9 cellular contexts compared by ENCODE assay signal in genomic region chr12:15527201-15527782, GRCh38.
DNase-seq lines count a peak whose midpoint lies in the region; ATAC-seq, FAIRE-seq and TF ChIP-seq lines count a peak whose summit lies in the region.
"Had no signal": no experiment of that assay in that cellular context is flagged by ENCODE, and none has a peak within 500 bp of the region (broad histone marks: within the 10 kb centered on the region; RNA-seq: fewer than 3 reads in every experiment).

No MANE protein-coding gene starts in this region.

- no peak overlapping the region for H3K27ac ChIP-seq in breast epithelium

- peaks cover 40% of the 10 kb centered on the region for H3K4me1 Mint-ChIP-seq in MCF 10A (ENCODE audit: insufficient read depth, unreplicated experiment)

- intact Hi-C loops in MCF 10A (cut with micrococcal nuclease) (loop anchor here (2.0 to 10.0 kb wide), 2 partner anchors 528 to 892 kb away; no protein-coding TSS in a partner anchor), breast epithelium (cut with DNase I; ENCODE audit: low total_unique reads) (no loop called here), left cardiac atrium (cut with DNase I) (no loop called here)

- peaks cover 9% of the 10 kb centered on the region for H3K36me3 Mint-ChIP-seq in MCF 10A (ENCODE audit: insufficient read depth, unreplicated experiment)

- peak in 1 of 2 donors; percentile 48 for ATAC-seq in left cardiac atrium
- no peak for ATAC-seq in HG03354 (IDR thresholded peaks at IDR 0.05; ENCODE audit: poor library complexity, severe bottlenecking, unreplicated experiment)

- H3K4me3 Mint-ChIP-seq in MCF 10A (ENCODE audit: unreplicated experiment) = no peak overlapping the region

- no peak overlapping the region for H3K4me3 ChIP-seq in breast epithelium

- H3K27me3 Mint-ChIP-seq in MCF 10A (ENCODE audit: insufficient read depth, unreplicated experiment) = no peaks in the 10 kb centered on the region

- peak overlapping the region; percentile 87 for H3K27ac Mint-ChIP-seq in MCF 10A (ENCODE audit: low read depth, unreplicated experiment)

- DNase-seq in MCF 10A (ENCODE audit: unreplicated experiment) (peak; percentile 74), breast epithelium (ENCODE audit: low spot score in 2 of 2) (no peak), SK-MEL-5 (ENCODE audit: low read depth, low spot score) (peak; percentile 78), left cardiac atrium (peak; percentile 19), urothelium cell line (ENCODE audit: low spot score) (peak; percentile 26), GM20000 (ENCODE audit: low spot score) (no peak)
- DNase-seq in stimulated activated CD4-positive, alpha-beta T cell treated with anti-CD3 and anti-CD28 coated beads, Interleukin-2, amount 100 ng/mL, for 48 hours = no peak
- DNase-seq: small intestine had no signal

- H3K9me3 ChIP-seq in breast epithelium = peaks cover 0 to 12% of the 10 kb centered on the region in 2 donors

- POLR2A ChIA-PET in MCF 10A (lab: Yijun Ruan, JAX) = interaction anchor here (0.6 to 1.5 kb wide), 6 partner anchors 8 to 331 kb away, joined by 3 to 6 read pairs (median 4); partner anchors contain the start of gene EPS8

- FAIRE-seq in urothelium cell line (lab: Jason Lieb, UNC) = peak; percentile 30

- no peaks in the 10 kb centered on the region for H3K36me3 ChIP-seq in breast epithelium

- CTCF ChIA-PET in MCF 10A (lab: Yijun Ruan, JAX) = interaction anchor here (0.6 to 12.2 kb wide), 11 partner anchors 13 to 735 kb away, joined by 3 to 218 read pairs (median 3); partner anchors contain the start of gene STRAP

- peak; percentile 36 for TF ChIP-seq CTCF in MCF 10A (IDR thresholded peaks at IDR 0.05; ENCODE audit: unreplicated experiment)
- no peak for TF ChIP-seq CTCF in breast epithelium (IDR thresholded peaks at IDR 0.05)
- no peak for TF ChIP-seq CTCF in GM20000 (IDR thresholded peaks at IDR 0.05; ENCODE audit: extremely low read depth, missing control alignments)

- in situ Hi-C loops in SK-MEL-5 (cut with HindIII; ENCODE audit: low pct_unique_long_range_greater_than_20kb, low sequenced_read_pairs) = no loop called here

- no TSS peak for BruUV-seq in MCF 10A (replicated peaks; lab: Mats Ljungman, UMichigan)

- no peak for TF ChIP-seq POLR2A in breast epithelium (IDR thresholded peaks at IDR 0.05)

- H3K9me3 Mint-ChIP-seq in MCF 10A (ENCODE audit: unreplicated experiment) = no peaks in the 10 kb centered on the region

- no peaks in the 10 kb centered on the region for H3K27me3 ChIP-seq in breast epithelium

- H3K4me1 ChIP-seq in breast epithelium = no peaks in the 10 kb centered on the region

Comparison
In these comparisons a context has a peak if more than half of its experiments do, and no peak if none do; other contexts are left out.
1. DNase-seq: peak in MCF 10A (single experiment), SK-MEL-5 (single experiment), left cardiac atrium (single experiment) and urothelium cell line (single experiment); none in breast epithelium (0 of 2), GM20000 (single experiment) and stimulated activated CD4-positive, alpha-beta T cell treated with anti-CD3 and anti-CD28 coated beads, Interleukin-2, amount 100 ng/mL, for 48 hours (0 of 2).